Comparison of ENCODE assay signal across 1 cellular context in the genomic region with DNA sequence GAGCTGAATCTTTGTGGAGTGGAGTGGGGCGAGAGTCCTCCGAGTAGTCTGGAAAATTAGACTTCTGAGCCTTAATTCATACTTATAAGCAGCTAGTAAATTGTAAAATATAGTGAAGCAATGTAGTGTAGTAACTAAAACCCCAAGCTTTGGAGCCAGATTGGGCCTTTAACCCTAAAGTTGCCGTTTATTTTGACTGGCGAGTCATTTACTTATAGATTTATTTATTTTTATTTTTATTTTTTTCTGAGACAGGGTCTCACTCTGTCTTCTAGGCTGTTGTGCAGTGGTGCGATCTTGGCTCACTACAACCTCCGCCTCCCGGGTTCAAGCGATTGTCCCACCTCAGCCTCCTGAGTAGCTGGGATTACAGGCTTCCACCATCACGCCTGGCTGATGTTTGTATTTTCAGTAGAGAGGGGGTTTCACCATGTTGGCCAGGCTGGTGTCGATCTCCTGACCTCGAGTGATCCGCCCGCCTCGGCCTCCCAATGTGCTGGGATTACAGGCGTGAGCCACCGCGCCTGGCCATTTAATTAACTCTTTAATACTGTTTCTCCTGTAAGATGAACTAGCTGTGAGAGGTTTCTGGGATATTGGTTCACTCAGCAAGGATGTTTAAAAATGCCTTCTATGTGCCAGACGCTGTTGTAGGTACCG.
TF ChIP-seq lines count a peak whose summit lies in the region.

No MANE protein-coding gene starts in this region.

TF ChIP-seq in K562, 482 proteins besides CTCF, POLR2A, EP300 and RAD21 (continued from another document and continues in another):
- TF ChIP-seq MYBL2 (IDR thresholded peaks at IDR 0.05; ENCODE audit: low read depth) (no peak), MYBL2 (CRISPR knock-in tag; IDR thresholded peaks at IDR 0.05; ENCODE audit: borderline replicate concordance) (no peak), KLF13 (tag; IDR thresholded peaks at IDR 0.05; ENCODE audit: borderline replicate concordance, low read depth) (no peak), NCOA4 (IDR thresholded peaks at IDR 0.05; ENCODE audit: partially characterized antibody) (no peak), ZNF583 (CRISPR knock-in tag; IDR thresholded peaks at IDR 0.05) (no peak), SMARCA4 (IDR thresholded peaks at IDR 0.05) (no peak; the same call in 1 of the 2 replicates), MCM7 (IDR thresholded peaks at IDR 0.05) (no peak), EP400 (IDR thresholded peaks at IDR 0.05) (no peak), ZKSCAN8 (CRISPR knock-in tag; IDR thresholded peaks at IDR 0.05) (no peak), ILF3 (IDR thresholded peaks at IDR 0.05; ENCODE audit: borderline replicate concordance) (no peak), POLR2H (tag; IDR thresholded peaks at IDR 0.05; ENCODE audit: low read depth) (no peak; the same call in none of the 2 replicates), NR2C2 (CRISPR knock-in tag; IDR thresholded peaks at IDR 0.05) (no peak), NR2C2 (tag; IDR thresholded peaks at IDR 0.05) (no peak), GTF2A2 (tag; IDR thresholded peaks at IDR 0.05) (no peak), ZNF263 (CRISPR knock-in tag; IDR thresholded peaks at IDR 0.05; ENCODE audit: borderline replicate concordance) (no peak), POLR3G (IDR thresholded peaks at IDR 0.05; ENCODE audit: extremely low read depth, insufficient read length, insufficient replicate concordance) (no peak), PCBP2 (IDR thresholded peaks at IDR 0.05; ENCODE audit: low read depth, low read length, poor library complexity, severe bottlenecking) (no peak), NELFE (IDR thresholded peaks at IDR 0.05; ENCODE audit: insufficient read depth, insufficient read length) (no peak), NFIC (IDR thresholded peaks at IDR 0.05) (0 out of 2 replicates have a peak, but pooled peaks have one; percentile 7), DMBX1 (CRISPR knock-in tag; IDR thresholded peaks at IDR 0.05; ENCODE audit: borderline replicate concordance) (no peak), CBFA2T2 (conservative IDR thresholded peaks at IDR 0.05) (no peak), HDAC3 (IDR thresholded peaks at IDR 0.05; ENCODE audit: borderline replicate concordance, partially characterized antibody) (no peak), FOXM1 (IDR thresholded peaks at IDR 0.05; ENCODE audit: low read depth) (no peak), FOXM1 (CRISPR knock-in tag; IDR thresholded peaks at IDR 0.05; ENCODE audit: low read depth) (no peak), XRCC3 (IDR thresholded peaks at IDR 0.05) (no peak), L3MBTL2 (IDR thresholded peaks at IDR 0.05) (no peak), FOXK2 (conservative IDR thresholded peaks at IDR 0.05 in 1 of 2, IDR thresholded peaks at IDR 0.05 in 1 of 2; ENCODE audit: low read depth in 2 of 2) (no peak), NFATC3 (IDR thresholded peaks at IDR 0.05) (0 out of 2 replicates have a peak, but pooled peaks have one; percentile 57), MEF2A (IDR thresholded peaks at IDR 0.05; ENCODE audit: control insufficient read depth, low read depth, low read length) (no peak), RBM15 (IDR thresholded peaks at IDR 0.05; ENCODE audit: insufficient read depth, low read length) (no peak)
- TF ChIP-seq, protein P1, sequence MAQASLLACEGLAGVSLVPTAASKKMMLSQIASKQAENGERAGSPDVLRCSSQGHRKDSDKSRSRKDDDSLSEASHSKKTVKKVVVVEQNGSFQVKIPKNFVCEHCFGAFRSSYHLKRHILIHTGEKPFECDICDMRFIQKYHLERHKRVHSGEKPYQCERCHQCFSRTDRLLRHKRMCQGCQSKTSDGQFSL (CRISPR knock-in tag; IDR thresholded peaks at IDR 0.05): no peak
- TF ChIP-seq, protein P1 (tag; IDR thresholded peaks at IDR 0.05): no peak
- TF ChIP-seq, protein P2, sequence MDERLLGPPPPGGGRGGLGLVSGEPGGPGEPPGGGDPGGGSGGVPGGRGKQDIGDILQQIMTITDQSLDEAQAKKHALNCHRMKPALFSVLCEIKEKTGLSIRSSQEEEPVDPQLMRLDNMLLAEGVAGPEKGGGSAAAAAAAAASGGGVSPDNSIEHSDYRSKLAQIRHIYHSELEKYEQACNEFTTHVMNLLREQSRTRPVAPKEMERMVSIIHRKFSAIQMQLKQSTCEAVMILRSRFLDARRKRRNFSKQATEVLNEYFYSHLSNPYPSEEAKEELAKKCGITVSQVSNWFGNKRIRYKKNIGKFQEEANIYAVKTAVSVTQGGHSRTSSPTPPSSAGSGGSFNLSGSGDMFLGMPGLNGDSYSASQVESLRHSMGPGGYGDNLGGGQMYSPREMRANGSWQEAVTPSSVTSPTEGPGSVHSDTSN (CRISPR knock-in tag; IDR thresholded peaks at IDR 0.05; ENCODE audit: low read depth): no peak
- TF ChIP-seq, protein P2 (tag; conservative IDR thresholded peaks at IDR 0.05; ENCODE audit: low read depth): no peak
- TF ChIP-seq, protein P3, sequence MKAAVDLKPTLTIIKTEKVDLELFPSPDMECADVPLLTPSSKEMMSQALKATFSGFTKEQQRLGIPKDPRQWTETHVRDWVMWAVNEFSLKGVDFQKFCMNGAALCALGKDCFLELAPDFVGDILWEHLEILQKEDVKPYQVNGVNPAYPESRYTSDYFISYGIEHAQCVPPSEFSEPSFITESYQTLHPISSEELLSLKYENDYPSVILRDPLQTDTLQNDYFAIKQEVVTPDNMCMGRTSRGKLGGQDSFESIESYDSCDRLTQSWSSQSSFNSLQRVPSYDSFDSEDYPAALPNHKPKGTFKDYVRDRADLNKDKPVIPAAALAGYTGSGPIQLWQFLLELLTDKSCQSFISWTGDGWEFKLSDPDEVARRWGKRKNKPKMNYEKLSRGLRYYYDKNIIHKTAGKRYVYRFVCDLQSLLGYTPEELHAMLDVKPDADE (conservative IDR thresholded peaks at IDR 0.05; ENCODE audit: control insufficient read depth, low read depth, low read length): no peak
- TF ChIP-seq, protein P4, sequence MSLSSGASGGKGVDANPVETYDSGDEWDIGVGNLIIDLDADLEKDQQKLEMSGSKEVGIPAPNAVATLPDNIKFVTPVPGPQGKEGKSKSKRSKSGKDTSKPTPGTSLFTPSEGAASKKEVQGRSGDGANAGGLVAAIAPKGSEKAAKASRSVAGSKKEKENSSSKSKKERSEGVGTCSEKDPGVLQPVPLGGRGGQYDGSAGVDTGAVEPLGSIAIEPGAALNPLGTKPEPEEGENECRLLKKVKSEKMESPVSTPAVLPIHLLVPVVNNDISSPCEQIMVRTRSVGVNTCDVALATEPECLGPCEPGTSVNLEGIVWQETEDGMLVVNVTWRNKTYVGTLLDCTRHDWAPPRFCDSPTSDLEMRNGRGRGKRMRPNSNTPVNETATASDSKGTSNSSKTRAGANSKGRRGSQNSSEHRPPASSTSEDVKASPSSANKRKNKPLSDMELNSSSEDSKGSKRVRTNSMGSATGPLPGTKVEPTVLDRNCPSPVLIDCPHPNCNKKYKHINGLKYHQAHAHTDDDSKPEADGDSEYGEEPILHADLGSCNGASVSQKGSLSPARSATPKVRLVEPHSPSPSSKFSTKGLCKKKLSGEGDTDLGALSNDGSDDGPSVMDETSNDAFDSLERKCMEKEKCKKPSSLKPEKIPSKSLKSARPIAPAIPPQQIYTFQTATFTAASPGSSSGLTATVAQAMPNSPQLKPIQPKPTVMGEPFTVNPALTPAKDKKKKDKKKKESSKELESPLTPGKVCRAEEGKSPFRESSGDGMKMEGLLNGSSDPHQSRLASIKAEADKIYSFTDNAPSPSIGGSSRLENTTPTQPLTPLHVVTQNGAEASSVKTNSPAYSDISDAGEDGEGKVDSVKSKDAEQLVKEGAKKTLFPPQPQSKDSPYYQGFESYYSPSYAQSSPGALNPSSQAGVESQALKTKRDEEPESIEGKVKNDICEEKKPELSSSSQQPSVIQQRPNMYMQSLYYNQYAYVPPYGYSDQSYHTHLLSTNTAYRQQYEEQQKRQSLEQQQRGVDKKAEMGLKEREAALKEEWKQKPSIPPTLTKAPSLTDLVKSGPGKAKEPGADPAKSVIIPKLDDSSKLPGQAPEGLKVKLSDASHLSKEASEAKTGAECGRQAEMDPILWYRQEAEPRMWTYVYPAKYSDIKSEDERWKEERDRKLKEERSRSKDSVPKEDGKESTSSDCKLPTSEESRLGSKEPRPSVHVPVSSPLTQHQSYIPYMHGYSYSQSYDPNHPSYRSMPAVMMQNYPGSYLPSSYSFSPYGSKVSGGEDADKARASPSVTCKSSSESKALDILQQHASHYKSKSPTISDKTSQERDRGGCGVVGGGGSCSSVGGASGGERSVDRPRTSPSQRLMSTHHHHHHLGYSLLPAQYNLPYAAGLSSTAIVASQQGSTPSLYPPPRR (CRISPR knock-in tag; IDR thresholded peaks at IDR 0.05; ENCODE audit: borderline replicate concordance): no peak
- TF ChIP-seq, protein P5, sequence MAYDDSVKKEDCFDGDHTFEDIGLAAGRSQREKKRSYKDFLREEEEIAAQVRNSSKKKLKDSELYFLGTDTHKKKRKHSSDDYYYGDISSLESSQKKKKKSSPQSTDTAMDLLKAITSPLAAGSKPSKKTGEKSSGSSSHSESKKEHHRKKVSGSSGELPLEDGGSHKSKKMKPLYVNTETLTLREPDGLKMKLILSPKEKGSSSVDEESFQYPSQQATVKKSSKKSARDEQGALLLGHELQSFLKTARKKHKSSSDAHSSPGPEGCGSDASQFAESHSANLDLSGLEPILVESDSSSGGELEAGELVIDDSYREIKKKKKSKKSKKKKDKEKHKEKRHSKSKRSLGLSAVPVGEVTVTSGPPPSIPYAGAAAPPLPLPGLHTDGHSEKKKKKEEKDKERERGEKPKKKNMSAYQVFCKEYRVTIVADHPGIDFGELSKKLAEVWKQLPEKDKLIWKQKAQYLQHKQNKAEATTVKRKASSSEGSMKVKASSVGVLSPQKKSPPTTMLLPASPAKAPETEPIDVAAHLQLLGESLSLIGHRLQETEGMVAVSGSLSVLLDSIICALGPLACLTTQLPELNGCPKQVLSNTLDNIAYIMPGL (CRISPR knock-in tag; IDR thresholded peaks at IDR 0.05): no peak
- TF ChIP-seq, protein P6, sequence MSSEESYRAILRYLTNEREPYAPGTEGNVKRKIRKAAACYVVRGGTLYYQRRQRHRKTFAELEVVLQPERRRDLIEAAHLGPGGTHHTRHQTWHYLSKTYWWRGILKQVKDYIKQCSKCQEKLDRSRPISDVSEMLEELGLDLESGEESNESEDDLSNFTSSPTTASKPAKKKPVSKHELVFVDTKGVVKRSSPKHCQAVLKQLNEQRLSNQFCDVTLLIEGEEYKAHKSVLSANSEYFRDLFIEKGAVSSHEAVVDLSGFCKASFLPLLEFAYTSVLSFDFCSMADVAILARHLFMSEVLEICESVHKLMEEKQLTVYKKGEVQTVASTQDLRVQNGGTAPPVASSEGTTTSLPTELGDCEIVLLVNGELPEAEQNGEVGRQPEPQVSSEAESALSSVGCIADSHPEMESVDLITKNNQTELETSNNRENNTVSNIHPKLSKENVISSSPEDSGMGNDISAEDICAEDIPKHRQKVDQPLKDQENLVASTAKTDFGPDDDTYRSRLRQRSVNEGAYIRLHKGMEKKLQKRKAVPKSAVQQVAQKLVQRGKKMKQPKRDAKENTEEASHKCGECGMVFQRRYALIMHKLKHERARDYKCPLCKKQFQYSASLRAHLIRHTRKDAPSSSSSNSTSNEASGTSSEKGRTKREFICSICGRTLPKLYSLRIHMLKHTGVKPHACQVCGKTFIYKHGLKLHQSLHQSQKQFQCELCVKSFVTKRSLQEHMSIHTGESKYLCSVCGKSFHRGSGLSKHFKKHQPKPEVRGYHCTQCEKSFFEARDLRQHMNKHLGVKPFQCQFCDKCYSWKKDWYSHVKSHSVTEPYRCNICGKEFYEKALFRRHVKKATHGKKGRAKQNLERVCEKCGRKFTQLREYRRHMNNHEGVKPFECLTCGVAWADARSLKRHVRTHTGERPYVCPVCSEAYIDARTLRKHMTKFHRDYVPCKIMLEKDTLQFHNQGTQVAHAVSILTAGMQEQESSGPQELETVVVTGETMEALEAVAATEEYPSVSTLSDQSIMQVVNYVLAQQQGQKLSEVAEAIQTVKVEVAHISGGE (CRISPR knock-in tag; IDR thresholded peaks at IDR 0.05): no peak
- TF ChIP-seq, protein P7, sequence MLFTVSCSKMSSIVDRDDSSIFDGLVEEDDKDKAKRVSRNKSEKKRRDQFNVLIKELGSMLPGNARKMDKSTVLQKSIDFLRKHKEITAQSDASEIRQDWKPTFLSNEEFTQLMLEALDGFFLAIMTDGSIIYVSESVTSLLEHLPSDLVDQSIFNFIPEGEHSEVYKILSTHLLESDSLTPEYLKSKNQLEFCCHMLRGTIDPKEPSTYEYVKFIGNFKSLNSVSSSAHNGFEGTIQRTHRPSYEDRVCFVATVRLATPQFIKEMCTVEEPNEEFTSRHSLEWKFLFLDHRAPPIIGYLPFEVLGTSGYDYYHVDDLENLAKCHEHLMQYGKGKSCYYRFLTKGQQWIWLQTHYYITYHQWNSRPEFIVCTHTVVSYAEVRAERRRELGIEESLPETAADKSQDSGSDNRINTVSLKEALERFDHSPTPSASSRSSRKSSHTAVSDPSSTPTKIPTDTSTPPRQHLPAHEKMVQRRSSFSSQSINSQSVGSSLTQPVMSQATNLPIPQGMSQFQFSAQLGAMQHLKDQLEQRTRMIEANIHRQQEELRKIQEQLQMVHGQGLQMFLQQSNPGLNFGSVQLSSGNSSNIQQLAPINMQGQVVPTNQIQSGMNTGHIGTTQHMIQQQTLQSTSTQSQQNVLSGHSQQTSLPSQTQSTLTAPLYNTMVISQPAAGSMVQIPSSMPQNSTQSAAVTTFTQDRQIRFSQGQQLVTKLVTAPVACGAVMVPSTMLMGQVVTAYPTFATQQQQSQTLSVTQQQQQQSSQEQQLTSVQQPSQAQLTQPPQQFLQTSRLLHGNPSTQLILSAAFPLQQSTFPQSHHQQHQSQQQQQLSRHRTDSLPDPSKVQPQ (CRISPR knock-in tag; IDR thresholded peaks at IDR 0.05; ENCODE audit: borderline replicate concordance): no peak
- TF ChIP-seq, protein P8, sequence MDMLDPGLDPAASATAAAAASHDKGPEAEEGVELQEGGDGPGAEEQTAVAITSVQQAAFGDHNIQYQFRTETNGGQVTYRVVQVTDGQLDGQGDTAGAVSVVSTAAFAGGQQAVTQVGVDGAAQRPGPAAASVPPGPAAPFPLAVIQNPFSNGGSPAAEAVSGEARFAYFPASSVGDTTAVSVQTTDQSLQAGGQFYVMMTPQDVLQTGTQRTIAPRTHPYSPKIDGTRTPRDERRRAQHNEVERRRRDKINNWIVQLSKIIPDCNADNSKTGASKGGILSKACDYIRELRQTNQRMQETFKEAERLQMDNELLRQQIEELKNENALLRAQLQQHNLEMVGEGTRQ (CRISPR knock-in tag; IDR thresholded peaks at IDR 0.05): no peak
- TF ChIP-seq, protein P9, sequence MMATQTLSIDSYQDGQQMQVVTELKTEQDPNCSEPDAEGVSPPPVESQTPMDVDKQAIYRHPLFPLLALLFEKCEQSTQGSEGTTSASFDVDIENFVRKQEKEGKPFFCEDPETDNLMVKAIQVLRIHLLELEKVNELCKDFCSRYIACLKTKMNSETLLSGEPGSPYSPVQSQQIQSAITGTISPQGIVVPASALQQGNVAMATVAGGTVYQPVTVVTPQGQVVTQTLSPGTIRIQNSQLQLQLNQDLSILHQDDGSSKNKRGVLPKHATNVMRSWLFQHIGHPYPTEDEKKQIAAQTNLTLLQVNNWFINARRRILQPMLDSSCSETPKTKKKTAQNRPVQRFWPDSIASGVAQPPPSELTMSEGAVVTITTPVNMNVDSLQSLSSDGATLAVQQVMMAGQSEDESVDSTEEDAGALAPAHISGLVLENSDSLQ (IDR thresholded peaks at IDR 0.05): no peak
